ENCODE assay signal across 17 cellular contexts in genomic region chr15:76191539-76192244, GRCh38.
DNase-seq lines count a peak whose midpoint lies in the region; ATAC-seq and TF ChIP-seq lines count a peak whose summit lies in the region.
"Had no signal": no experiment of that assay in that cellular context is flagged by ENCODE, and none has a peak within 500 bp of the region (broad histone marks: within the 10 kb centered on the region; RNA-seq: fewer than 3 reads in every experiment).

No MANE protein-coding gene starts in this region.

- peaks cover 14% of the 10 kb centered on the region for H3K4me1 ChIP-seq in CD4-positive, CD25-positive, alpha-beta regulatory T cell (ENCODE audit: control insufficient read depth, insufficient read depth, low read length, poor library complexity, severe bottlenecking)
- peaks cover 62% of the 10 kb centered on the region for H3K4me1 ChIP-seq in mucosa of stomach (ENCODE audit: control insufficient read depth, insufficient read depth, low read length)

- no peaks in the 10 kb centered on the region for H3K36me3 ChIP-seq in CD4-positive, CD25-positive, alpha-beta regulatory T cell (ENCODE audit: control insufficient read depth, insufficient read depth, low read length)
- H3K36me3 ChIP-seq in mucosa of stomach (ENCODE audit: control insufficient read depth, insufficient read depth, low read length) = no peaks in the 10 kb centered on the region
- H3K36me3 ChIP-seq: ascending aorta, left lung, MG63, vagina had no signal

- H3K27ac Mint-ChIP-seq in CD4-positive, CD25-positive, alpha-beta regulatory T cell = peak overlapping the region in 1 of 3 donors; percentile 20
- H3K27ac Mint-ChIP-seq in activated CD4-positive, alpha-beta memory T cell treated with anti-CD3 and anti-CD28 coated beads, Interleukin-2, amount 10 ng/mL, durations not matched to agents 7 days and 5 days = no peak overlapping the region
- H3K27ac Mint-ChIP-seq: activated CD8-positive, alpha-beta memory T cell treated with anti-CD3 and anti-CD28 coated beads, Interleukin-2, amount 10 ng/mL, durations not matched to agents 7 days and 5 days; activated naive CD4-positive, alpha-beta T cell treated with anti-CD3 and anti-CD28 coated beads, Interleukin-2, amount 50 U/mL, for 24 hours; activated T-helper 1 cell treated with anti-CD3 and anti-CD28 coated beads, Interleukin-12 subunit alpha, Interleukin-12 subunit beta, Interleukin-2, Interleukin-4 antibody, amounts not matched to agents 30 ng/mL and 10 ng/mL and 1 ng/mL, durations not matched to agents 14 hours and 24 hours and 36 hours; mesothelial cell of epicardium; nephron progenitor cell had no signal

- H3K27ac ChIP-seq in CD4-positive, CD25-positive, alpha-beta regulatory T cell (ENCODE audit: insufficient read depth, low read length, poor library complexity, severe bottlenecking) = no peak overlapping the region
- H3K27ac ChIP-seq in RWPE1 = peak overlapping the region; percentile 49
- H3K27ac ChIP-seq: ascending aorta, left lung, vagina had no signal

- H3K36me3 Mint-ChIP-seq in CD4-positive, CD25-positive, alpha-beta regulatory T cell = no peaks in the 10 kb centered on the region
- no peaks in the 10 kb centered on the region for H3K36me3 Mint-ChIP-seq in activated CD4-positive, alpha-beta memory T cell treated with anti-CD3 and anti-CD28 coated beads, Interleukin-2, amount 10 ng/mL, durations not matched to agents 7 days and 5 days (ENCODE audit: low read depth)
- H3K36me3 Mint-ChIP-seq: activated CD8-positive, alpha-beta memory T cell treated with anti-CD3 and anti-CD28 coated beads, Interleukin-2, amount 10 ng/mL, durations not matched to agents 7 days and 5 days; activated naive CD4-positive, alpha-beta T cell treated with anti-CD3 and anti-CD28 coated beads, Interleukin-2, amount 50 U/mL, for 24 hours; mesothelial cell of epicardium had no signal

- no peaks in the 10 kb centered on the region for H3K27me3 ChIP-seq in CD4-positive, CD25-positive, alpha-beta regulatory T cell (ENCODE audit: control insufficient read depth, insufficient read depth, low read length)
- peaks cover 5% of the 10 kb centered on the region for H3K27me3 ChIP-seq in mucosa of stomach (ENCODE audit: control insufficient read depth, insufficient read depth, low read length)
- H3K27me3 ChIP-seq: ascending aorta, MG63, vagina had no signal

- peak overlapping the region; percentile 68 for H3K4me3 ChIP-seq in CD4-positive, CD25-positive, alpha-beta regulatory T cell (ENCODE audit: low read depth, low read length)
- peak overlapping the region; percentile 42 for H3K4me3 ChIP-seq in GM12865 (ENCODE audit: low read depth, low read length)
- H3K4me3 ChIP-seq in mucosa of stomach (ENCODE audit: low read length) = no peak overlapping the region
- H3K4me3 ChIP-seq: left lung, MG63, vagina had no signal

- ATAC-seq in CD4-positive, CD25-positive, alpha-beta regulatory T cell (ENCODE audit: low read depth in 2 of 2) = no peak
- ATAC-seq in HG02763 (IDR thresholded peaks at IDR 0.05; ENCODE audit: unreplicated experiment) = no peak

- H3K4me3 Mint-ChIP-seq in CD4-positive, CD25-positive, alpha-beta regulatory T cell = peak overlapping the region in 2 of 4 donors; percentile 11 to 38
- no peak overlapping the region for H3K4me3 Mint-ChIP-seq in activated CD4-positive, alpha-beta memory T cell treated with anti-CD3 and anti-CD28 coated beads, Interleukin-2, amount 10 ng/mL, durations not matched to agents 7 days and 5 days
- H3K4me3 Mint-ChIP-seq: activated T-helper 1 cell treated with anti-CD3 and anti-CD28 coated beads, Interleukin-12 subunit alpha, Interleukin-12 subunit beta, Interleukin-2, Interleukin-4 antibody, amounts not matched to agents 30 ng/mL and 10 ng/mL and 1 ng/mL, durations not matched to agents 14 hours and 24 hours and 36 hours had no signal

- no peaks in the 10 kb centered on the region for H3K9me3 ChIP-seq in CD4-positive, CD25-positive, alpha-beta regulatory T cell (ENCODE audit: control insufficient read depth in 2 of 2, low read length in 2 of 2)
- H3K9me3 ChIP-seq in mucosa of stomach (ENCODE audit: control insufficient read depth, low read length) = no peaks in the 10 kb centered on the region
- H3K9me3 ChIP-seq: ascending aorta, left lung, MG63, vagina had no signal

- no peak for TF ChIP-seq CTCF in GM12865 (IDR thresholded peaks at IDR 0.05; ENCODE audit: insufficient read depth, low read depth, low read length, missing control alignments)
- no peak for TF ChIP-seq CTCF in RWPE1 (conservative IDR thresholded peaks at IDR 0.05; ENCODE audit: low read depth)

- CTCF ChIA-PET in RWPE1 (lab: Yijun Ruan, JAX) = interaction anchor here (0.6 to 1.7 kb wide), 12 partner anchors 8 to 156 kb away, joined by 3 to 11 read pairs (median 4); no protein-coding TSS in a partner anchor
- CTCF ChIA-PET in activated CD4-positive, alpha-beta memory T cell treated with anti-CD3 and anti-CD28 coated beads, Interleukin-2, amount 10 ng/mL, durations not matched to agents 7 days and 5 days (lab: Charles Lee) = interaction anchor here (0.5 to 1.9 kb wide), 8 partner anchors 17 to 680 kb away, joined by 3 to 7 read pairs (median 4); no protein-coding TSS in a partner anchor

- peaks cover 4 to 16% (median 11%) of the 10 kb centered on the region in 4 donors for H3K4me1 Mint-ChIP-seq in CD4-positive, CD25-positive, alpha-beta regulatory T cell
- H3K4me1 Mint-ChIP-seq in activated CD4-positive, alpha-beta memory T cell treated with anti-CD3 and anti-CD28 coated beads, Interleukin-2, amount 10 ng/mL, durations not matched to agents 7 days and 5 days = peaks cover 17% of the 10 kb centered on the region

- H3K9me3 Mint-ChIP-seq in CD4-positive, CD25-positive, alpha-beta regulatory T cell = peaks cover 0 to 2% (median 0%) of the 10 kb centered on the region in 7 donors
- no peaks in the 10 kb centered on the region for H3K9me3 Mint-ChIP-seq in activated CD4-positive, alpha-beta memory T cell treated with anti-CD3 and anti-CD28 coated beads, Interleukin-2, amount 10 ng/mL, durations not matched to agents 7 days and 5 days
- H3K9me3 Mint-ChIP-seq: activated naive CD4-positive, alpha-beta T cell treated with anti-CD3 and anti-CD28 coated beads, Interleukin-2, amount 50 U/mL, for 24 hours; activated T-helper 1 cell treated with anti-CD3 and anti-CD28 coated beads, Interleukin-12 subunit alpha, Interleukin-12 subunit beta, Interleukin-2, Interleukin-4 antibody, amounts not matched to agents 30 ng/mL and 10 ng/mL and 1 ng/mL, durations not matched to agents 14 hours and 24 hours and 36 hours; central memory CD8-positive, alpha-beta T cell; mesothelial cell of epicardium; nephron progenitor cell had no signal

- H3K27me3 Mint-ChIP-seq in CD4-positive, CD25-positive, alpha-beta regulatory T cell = peaks cover 6% of the 10 kb centered on the region
- H3K27me3 Mint-ChIP-seq in activated CD4-positive, alpha-beta memory T cell treated with anti-CD3 and anti-CD28 coated beads, Interleukin-2, amount 10 ng/mL, durations not matched to agents 7 days and 5 days = peaks cover 32% of the 10 kb centered on the region

- POLR2A ChIA-PET in RWPE1 (lab: Yijun Ruan, JAX; ENCODE audit: low non-redundant PET) = no interaction called here
- POLR2A ChIA-PET in activated CD4-positive, alpha-beta memory T cell treated with anti-CD3 and anti-CD28 coated beads, Interleukin-2, amount 10 ng/mL, durations not matched to agents 7 days and 5 days (lab: Charles Lee) = interaction anchor here (1.4 kb wide), 1 partner anchor 28 kb away, joined by 4 read pairs; no protein-coding TSS in a partner anchor

- DNase-seq in CD4-positive, CD25-positive, alpha-beta regulatory T cell = peak in 1 of 3 donors; percentile 11
- DNase-seq in GM12865 (ENCODE audit: low read depth) (peak; percentile 25), RWPE1 (ENCODE audit: low spot score) (no peak), SW480 (ENCODE audit: low spot score) (no peak)
- DNase-seq in activated CD4-positive, alpha-beta memory T cell treated with anti-CD3 and anti-CD28 coated beads, Interleukin-2, amount 10 ng/mL, durations not matched to agents 7 days and 5 days = no peak
- DNase-seq: nephron progenitor cell had no signal

- peak overlapping the region; percentile 56 for H3K9ac ChIP-seq in mucosa of stomach (ENCODE audit: low read length)
